ENCODE assay signal across 10 cellular contexts in the genomic region with DNA sequence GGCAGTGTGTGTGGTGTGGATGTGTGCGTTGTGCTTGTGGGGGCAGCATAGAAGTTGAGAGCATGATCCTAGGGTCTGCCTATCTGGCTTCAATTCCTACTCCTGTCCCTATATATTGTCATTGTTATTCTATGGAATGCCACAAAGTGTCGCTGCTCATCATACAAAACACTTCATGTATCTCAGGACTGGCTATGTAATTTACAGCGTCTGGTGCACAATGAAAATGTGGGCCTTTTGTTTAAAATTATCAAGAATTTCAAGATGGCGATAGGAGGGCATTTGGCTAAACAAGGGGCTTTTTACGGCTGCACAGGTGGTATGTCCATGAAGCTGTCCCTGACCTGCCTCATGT. TPM values are rescaled to one million over a fixed set of nuclear protein-coding genes. Genes with fewer than 3 reads are reported as not detected.
A peak's percentile ranks its signal among the peaks of the same experiment; 100 is the strongest.
DNase-seq lines count a peak whose midpoint lies in the region; ATAC-seq and TF ChIP-seq lines count a peak whose summit lies in the region.
"Had no signal": no experiment of that assay in that cellular context is flagged by ENCODE, and none has a peak within 500 bp of the region (broad histone marks: within the 10 kb centered on the region; RNA-seq: fewer than 3 reads in every experiment).

No MANE protein-coding gene starts in this region.

- no peaks in the 10 kb centered on the region for H3K9me3 ChIP-seq in transverse colon

- peaks cover 6% of the 10 kb centered on the region for H3K4me1 Mint-ChIP-seq in activated T-cell treated with anti-CD3 and anti-CD28 coated beads, Interleukin-2, amount 50 U/mL, for 72 hours (ENCODE audit: low read depth)
- H3K4me1 Mint-ChIP-seq in activated CD4-positive, alpha-beta T cell treated with anti-CD3 and anti-CD28 coated beads for 36 hours, result peaks cover 4% of the 10 kb centered on the region
- H3K4me1 Mint-ChIP-seq: CD4-positive, CD25-positive, alpha-beta regulatory T cell had no signal

- TF ChIP-seq CTCF in HL-60 (IDR thresholded peaks at IDR 0.05; ENCODE audit: insufficient read depth, low read length) (peak; percentile 62), transverse colon (IDR thresholded peaks at IDR 0.05) (peak in 4 of 5 experiments; percentile 11 to 21 (median 18))

- H3K27ac Mint-ChIP-seq in activated T-cell treated with anti-CD3 and anti-CD28 coated beads, Interleukin-2, amount 50 U/mL, for 72 hours, result no peak overlapping the region
- H3K27ac Mint-ChIP-seq in activated CD4-positive, alpha-beta T cell treated with anti-CD3 and anti-CD28 coated beads for 36 hours, result no peak overlapping the region
- H3K27ac Mint-ChIP-seq: CD4-positive, CD25-positive, alpha-beta regulatory T cell had no signal

- peak; percentile 30 to 45 for ATAC-seq in activated T-cell treated with anti-CD3 and anti-CD28 coated beads, Interleukin-2, amount 50 U/mL, for 72 hours (replicated peaks in 1 of 2)
- no peak for ATAC-seq in activated CD4-positive, alpha-beta T cell treated with anti-CD3 and anti-CD28 coated beads for 36 hours
- ATAC-seq in left ventricle myocardium superior, result no peak

- in situ Hi-C loops in transverse colon (cut with MboI; ENCODE audit: low pct_ligation_motif_present in 1 of 4, low pct_unique_long_range_greater_than_20kb in 1 of 4, low sequenced_read_pairs in 3 of 4), result no loop called here

- intact Hi-C loops in transverse colon (cut with DNase I; ENCODE audit: low total_unique reads), result no loop called here
- intact Hi-C loops in activated CD4-positive, alpha-beta T cell treated with anti-CD3 and anti-CD28 coated beads for 36 hours (cut with DNase I, micrococcal nuclease), result loop anchor here (1.0 to 5.0 kb wide), 2 partner anchors 86 to 88 kb away; no protein-coding TSS in a partner anchor
- intact Hi-C loops in left ventricle myocardium superior (cut with micrococcal nuclease), result no loop called here

- no peak for TF ChIP-seq EP300 in transverse colon (IDR thresholded peaks at IDR 0.05; ENCODE audit: low read depth)

- H3K4me3 Mint-ChIP-seq in activated T-cell treated with anti-CD3 and anti-CD28 coated beads, Interleukin-2, amount 50 U/mL, for 72 hours, result no peak overlapping the region
- no peak overlapping the region for H3K4me3 Mint-ChIP-seq in activated CD4-positive, alpha-beta T cell treated with anti-CD3 and anti-CD28 coated beads for 36 hours
- H3K4me3 Mint-ChIP-seq: CD4-positive, CD25-positive, alpha-beta regulatory T cell had no signal

- no peak for TF ChIP-seq POLR2A in transverse colon (IDR thresholded peaks at IDR 0.05)

- H3K36me3 Mint-ChIP-seq in activated T-cell treated with anti-CD3 and anti-CD28 coated beads, Interleukin-2, amount 50 U/mL, for 72 hours (ENCODE audit: insufficient read depth in 2 of 2), result no peaks in the 10 kb centered on the region
- no peaks in the 10 kb centered on the region for H3K36me3 Mint-ChIP-seq in activated CD4-positive, alpha-beta T cell treated with anti-CD3 and anti-CD28 coated beads for 36 hours (ENCODE audit: low read depth)
- H3K36me3 Mint-ChIP-seq: CD4-positive, CD25-positive, alpha-beta regulatory T cell had no signal

- POLR2A ChIA-PET in activated CD4-positive, alpha-beta T cell treated with anti-CD3 and anti-CD28 coated beads for 36 hours (lab: Charles Lee), result no interaction called here

- H3K27me3 Mint-ChIP-seq in activated T-cell treated with anti-CD3 and anti-CD28 coated beads, Interleukin-2, amount 50 U/mL, for 72 hours (ENCODE audit: low read depth), result peaks cover 44% of the 10 kb centered on the region
- H3K27me3 Mint-ChIP-seq in activated CD4-positive, alpha-beta T cell treated with anti-CD3 and anti-CD28 coated beads for 36 hours, result peaks cover 21% of the 10 kb centered on the region

- no peaks in the 10 kb centered on the region for H3K4me1 ChIP-seq in transverse colon

- WGBS in transverse colon (ENCODE audit: low coverage in 1 of 2), 2 donors, result 67 to 91% methylated on average over 5 of the region's 5 CpGs

- H3K36me3 ChIP-seq in transverse colon, result no peaks in the 10 kb centered on the region

- CTCF ChIA-PET in activated CD4-positive, alpha-beta T cell treated with anti-CD3 and anti-CD28 coated beads for 36 hours (lab: Charles Lee), result interaction anchor here (1.2 kb wide), 1 partner anchor 73 kb away, joined by 3 read pairs; no protein-coding TSS in a partner anchor

- H3K9me3 Mint-ChIP-seq in activated T-cell treated with anti-CD3 and anti-CD28 coated beads, Interleukin-2, amount 50 U/mL, for 72 hours, result no peaks in the 10 kb centered on the region
- no peaks in the 10 kb centered on the region for H3K9me3 Mint-ChIP-seq in activated CD4-positive, alpha-beta T cell treated with anti-CD3 and anti-CD28 coated beads for 36 hours (ENCODE audit: low read depth)
- H3K9me3 Mint-ChIP-seq: CD4-positive, CD25-positive, alpha-beta regulatory T cell had no signal

- H3K4me3 ChIP-seq in HL-60 (replicated peaks; ENCODE audit: insufficient read depth, low read length) (peak overlapping the region; percentile 35), transverse colon (no peak overlapping the region)

- H3K27me3 ChIP-seq in HL-60 (ENCODE audit: insufficient read depth, poor library complexity, severe bottlenecking), result no peaks in the 10 kb centered on the region
- no peaks in the 10 kb centered on the region for H3K27me3 ChIP-seq in transverse colon

- peak overlapping the region; percentile 85 for H3K27ac ChIP-seq in HL-60 (replicated peaks)
- H3K27ac ChIP-seq in transverse colon, result no peak overlapping the region

- no peak for DNase-seq in activated T-cell treated with anti-CD3 and anti-CD28 coated beads, Interleukin-2, amount 50 U/mL, for 72 hours
- DNase-seq in activated T-cell treated with anti-CD3 and anti-CD28 coated beads, Interleukin-2, amount 50 U/mL, for 48 hours, result no peak
- DNase-seq in HL-60 (ENCODE audit: low read depth in 1 of 2, low spot score in 1 of 2) (peak in 1 of 2 experiments; percentile 86), RPMI8226 (peak; percentile 49), transverse colon (no peak), NCI-H2081 treated with DMSO at 0.1 percent for 48 hours (lab: John Stamatoyannopoulos, UW) (no peak), left ventricle myocardium superior (no peak)
- no peak for DNase-seq in activated CD4-positive, alpha-beta T cell treated with anti-CD3 and anti-CD28 coated beads for 36 hours
- DNase-seq: CD4-positive, CD25-positive, alpha-beta regulatory T cell; hypothalamus had no signal

RNA-seq across cellular contexts. Expression of a gene that starts 3.4 kb away (rescaled TPM):
- total RNA-seq in activated T-cell treated with anti-CD3 and anti-CD28 coated beads, Interleukin-2, amount 50 U/mL, for 72 hours, result not detected
- 10 to 100 TPM in 1 of 4 donors, not detected in 3; 48.3 TPM for total RNA-seq in transverse colon
- total RNA-seq in activated CD4-positive, alpha-beta T cell treated with anti-CD3 and anti-CD28 coated beads for 36 hours, result not detected
- total RNA-seq in left ventricle myocardium superior, result not detected
- total RNA-seq: CD4-positive, CD25-positive, alpha-beta regulatory T cell had no signal

RNA-seq across cellular contexts. Expression of a gene that starts 16.8 kb away (rescaled TPM):
- 1 to 10 TPM; 1.5 to 2.8 TPM for total RNA-seq in activated T-cell treated with anti-CD3 and anti-CD28 coated beads, Interleukin-2, amount 50 U/mL, for 72 hours
- total RNA-seq in transverse colon (not detected), left ventricle myocardium superior (not detected)
- total RNA-seq in activated CD4-positive, alpha-beta T cell treated with anti-CD3 and anti-CD28 coated beads for 36 hours, result not detected
- total RNA-seq: CD4-positive, CD25-positive, alpha-beta regulatory T cell had no signal

RNA-seq across cellular contexts. Expression of a gene that starts 58.2 kb away (rescaled TPM):
- 10 to 100 TPM; 65.8 to 68.8 TPM for total RNA-seq in activated T-cell treated with anti-CD3 and anti-CD28 coated beads, Interleukin-2, amount 50 U/mL, for 72 hours
- total RNA-seq in transverse colon (under 1 TPM in 1 of 4 donors, not detected in 3; 0.64 TPM), left ventricle myocardium superior (1.2 TPM)
- total RNA-seq in activated CD4-positive, alpha-beta T cell treated with anti-CD3 and anti-CD28 coated beads for 36 hours, result 10 to 100 TPM; 18.8 to 26.7 TPM
- total RNA-seq: CD4-positive, CD25-positive, alpha-beta regulatory T cell had no signal

Comparison
In these comparisons a context has a peak if more than half of its experiments do, and no peak if none do; other contexts are left out.
1. ATAC-seq: peak in activated T-cell treated with anti-CD3 and anti-CD28 coated beads, Interleukin-2, amount 50 U/mL, for 72 hours (2 of 2); none in activated CD4-positive, alpha-beta T cell treated with anti-CD3 and anti-CD28 coated beads for 36 hours (single experiment) and left ventricle myocardium superior (single experiment).
2. intact Hi-C loops: an anchor here in activated CD4-positive, alpha-beta T cell treated with anti-CD3 and anti-CD28 coated beads for 36 hours (1.0 to 5.0 kb wide); none called in transverse colon and left ventricle myocardium superior.